In the genomic region with DNA sequence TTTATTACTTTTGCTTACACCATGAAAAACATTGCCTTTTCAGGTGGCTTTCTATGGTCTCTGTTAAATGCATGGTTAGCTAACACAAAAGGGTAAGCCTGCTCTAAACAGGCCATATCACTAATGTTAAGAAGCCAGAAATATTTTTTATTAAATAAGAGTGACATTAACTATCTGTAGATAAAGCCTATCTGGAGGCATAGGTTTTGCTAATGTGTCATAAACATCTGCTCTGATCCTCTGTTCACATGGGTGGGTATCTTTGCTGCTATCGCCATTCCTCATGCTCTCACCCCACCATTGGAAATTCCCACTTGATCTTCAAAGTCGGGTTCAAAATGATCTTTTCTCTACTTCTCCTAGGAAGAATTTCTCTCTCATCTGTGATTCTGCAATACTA, we compare ENCODE assay signal across 24 cellular contexts. TPM values are rescaled to one million over a fixed set of nuclear protein-coding genes. Genes with fewer than 3 reads are reported as not detected.
DNase-seq lines count a peak whose midpoint lies in the region; ATAC-seq, FAIRE-seq and TF ChIP-seq lines count a peak whose summit lies in the region.
"Had no signal": no experiment of that assay in that cellular context is flagged by ENCODE, and none has a peak within 500 bp of the region (broad histone marks: within the 10 kb centered on the region; RNA-seq: fewer than 3 reads in every experiment).

No MANE protein-coding gene starts in this region.

- FAIRE-seq in GM12878 (lab: Jason Lieb, UNC), result no peak
- FAIRE-seq: colon had no signal

- no peak overlapping the region for H2AFZ ChIP-seq in GM12878 (ENCODE audit: control insufficient read depth, low read depth, low read length)

- WGBS in GM12878 (ENCODE audit: insufficient coverage, insufficient replicate concordance, low lambda C conversion rate, missing lambda C conversion rate), result 34% methylated on average over 2 of the region's 2 CpGs
- WGBS in esophagus muscularis mucosa, result 86% methylated on average over 2 of the region's 2 CpGs

- no peaks in the 10 kb centered on the region for H4K20me1 ChIP-seq in GM12878 (ENCODE audit: control insufficient read depth, insufficient read depth)

- H3K4me2 ChIP-seq in GM12878 (ENCODE audit: control insufficient read depth, insufficient read depth), result peak overlapping the region; percentile 31

- no peak for TF ChIP-seq EP300 in GM12878 (IDR thresholded peaks at IDR 0.05; ENCODE audit: borderline replicate concordance in 1 of 2, control insufficient read depth in 1 of 2, low read depth in 2 of 2, low read length in 2 of 2)
- TF ChIP-seq EP300 in esophagus muscularis mucosa (IDR thresholded peaks at IDR 0.05), result no peak

- TF ChIP-seq CTCF in GM12878 (IDR thresholded peaks at IDR 0.05 in 2 of 3, conservative IDR thresholded peaks at IDR 0.05 in 1 of 3; ENCODE audit: control insufficient read depth in 2 of 3, extremely low read depth in 1 of 3, insufficient read depth in 1 of 3, low read depth in 3 of 3, low read length in 3 of 3), result no peak
- TF ChIP-seq CTCF in neutrophil (IDR thresholded peaks at IDR 0.05), result no peak
- TF ChIP-seq CTCF in esophagus muscularis mucosa (IDR thresholded peaks at IDR 0.05), result no peak

- peaks cover 78% of the 10 kb centered on the region for H3K4me1 Mint-ChIP-seq in activated CD4-positive, alpha-beta T cell treated with anti-CD3 and anti-CD28 coated beads for 36 hours
- H3K4me1 Mint-ChIP-seq in IgD-negative memory B cell, result peaks cover 45 to 60% (median 56%) of the 10 kb centered on the region in 3 donors

- peaks cover 12% of the 10 kb centered on the region for H3K36me3 Mint-ChIP-seq in activated CD4-positive, alpha-beta T cell treated with anti-CD3 and anti-CD28 coated beads for 36 hours (ENCODE audit: low read depth)
- peaks cover 2% of the 10 kb centered on the region for H3K36me3 Mint-ChIP-seq in IgD-negative memory B cell

- CTCF ChIA-PET in activated CD4-positive, alpha-beta T cell treated with anti-CD3 and anti-CD28 coated beads for 36 hours (lab: Charles Lee), result interaction anchor here (0.8 to 2.2 kb wide), 8 partner anchors 9 to 211 kb away, joined by 3 to 9 read pairs (median 4); no protein-coding TSS in a partner anchor
- CTCF ChIA-PET in GM12878 (lab: Yijun Ruan, JAX), result interaction anchor here (0.8 to 2.5 kb wide), 13 partner anchors 8 to 68 kb away, joined by 3 to 20 read pairs (median 4); no protein-coding TSS in a partner anchor

- H3K27me3 Mint-ChIP-seq in activated CD4-positive, alpha-beta T cell treated with anti-CD3 and anti-CD28 coated beads for 36 hours, result no peaks in the 10 kb centered on the region
- H3K27me3 Mint-ChIP-seq in IgD-negative memory B cell, result no peaks in the 10 kb centered on the region
- H3K27me3 Mint-ChIP-seq: activated naive CD8-positive, alpha-beta T cell treated with anti-CD3 and anti-CD28 coated beads, Interleukin-2, amount 10 ng/mL, durations not matched to agents 7 days and 5 days; brain had no signal

- in situ Hi-C loops in GM12878 (cut with MboI), result no loop called here

- H3K27ac Mint-ChIP-seq in activated CD4-positive, alpha-beta T cell treated with anti-CD3 and anti-CD28 coated beads for 36 hours, result peak overlapping the region; percentile 78
- H3K27ac Mint-ChIP-seq in IgD-negative memory B cell, result peak overlapping the region in 2 of 3 donors; percentile 27 to 75
- H3K27ac Mint-ChIP-seq: activated naive CD8-positive, alpha-beta T cell treated with anti-CD3 and anti-CD28 coated beads, Interleukin-2, amount 10 ng/mL, durations not matched to agents 7 days and 5 days; endodermal cell had no signal

- TF ChIP-seq POLR2A in GM12878 (IDR thresholded peaks at IDR 0.05; ENCODE audit: low read depth, low read length), result no peak
- TF ChIP-seq POLR2A in esophagus muscularis mucosa (IDR thresholded peaks at IDR 0.05; ENCODE audit: low read depth), result no peak

- H3K27me3 ChIP-seq in GM12878 (replicated peaks in 1 of 2; ENCODE audit: control insufficient read depth in 2 of 2, insufficient read depth in 2 of 2, low read length in 1 of 2) (no peaks in the 10 kb centered on the region), neutrophil (no peaks in the 10 kb centered on the region), esophagus muscularis mucosa (no peaks in the 10 kb centered on the region)
- H3K27me3 ChIP-seq: heart left ventricle had no signal

- RAD21 ChIA-PET in GM12878 (lab: Charles Lee; ENCODE audit: unreplicated experiment), result interaction anchor here (1.0 to 2.5 kb wide), 7 partner anchors 8 to 39 kb away, joined by 3 to 13 read pairs (median 4); no protein-coding TSS in a partner anchor

- BruUV-seq in GM12878 (replicated peaks; lab: Mats Ljungman, UMichigan), result no TSS peak

- H3K9me3 ChIP-seq in GM12878 (replicated peaks; ENCODE audit: control insufficient read depth, insufficient read depth, low read length) (no peaks in the 10 kb centered on the region; the same call in 1 of the 3 replicates), neutrophil (no peaks in the 10 kb centered on the region), esophagus muscularis mucosa (no peaks in the 10 kb centered on the region)
- H3K9me3 ChIP-seq: heart left ventricle had no signal

- POLR2A ChIA-PET in activated CD4-positive, alpha-beta T cell treated with anti-CD3 and anti-CD28 coated beads for 36 hours (lab: Charles Lee), result no interaction called here
- POLR2A ChIA-PET in GM12878 (lab: Charles Lee), result interaction anchor here (0.8 to 1.7 kb wide), 3 partner anchors 14 to 35 kb away, joined by 3 to 4 read pairs (median 4); no protein-coding TSS in a partner anchor

- H3K27ac ChIP-seq in GM12878 (ENCODE audit: control insufficient read depth, insufficient read depth), result peak overlapping the region; percentile 64
- peak overlapping the region; percentile 19 for H3K27ac ChIP-seq in neutrophil
- H3K27ac ChIP-seq in esophagus muscularis mucosa (replicated peaks in 1 of 4), result no peak overlapping the region
- H3K27ac ChIP-seq: 22Rv1 had no signal

- no peak overlapping the region for H3K4me3 Mint-ChIP-seq in activated CD4-positive, alpha-beta T cell treated with anti-CD3 and anti-CD28 coated beads for 36 hours
- no peak overlapping the region for H3K4me3 Mint-ChIP-seq in IgD-negative memory B cell
- H3K4me3 Mint-ChIP-seq: activated naive CD8-positive, alpha-beta T cell treated with anti-CD3 and anti-CD28 coated beads, Interleukin-2, amount 10 ng/mL, durations not matched to agents 7 days and 5 days; endodermal cell had no signal

- SMC1A ChIA-PET in GM12878 (lab: Charles Lee; ENCODE audit: uncharacterized antibody, unreplicated experiment), result interaction anchor here (0.7 to 13.4 kb wide), 17 partner anchors 8 to 60 kb away, joined by 3 to 205 read pairs (median 4); no protein-coding TSS in a partner anchor

- no peak for ATAC-seq in activated CD4-positive, alpha-beta T cell treated with anti-CD3 and anti-CD28 coated beads for 36 hours
- no peak for ATAC-seq in GM12878
- no peak for ATAC-seq in GM18519 (IDR thresholded peaks at IDR 0.05; ENCODE audit: low FRiP score, unreplicated experiment)
- ATAC-seq: heart left ventricle, left lobe of liver had no signal

- H3K4me1 ChIP-seq in GM12878 (ENCODE audit: control insufficient read depth, insufficient read depth, low read length) (peaks cover 46% of the 10 kb centered on the region), neutrophil (ENCODE audit: control insufficient read depth in 1 of 2, insufficient read depth in 1 of 2, low read depth in 1 of 2, low read length in 1 of 2) (peaks cover 15 to 20% of the 10 kb centered on the region in 2 experiments), esophagus muscularis mucosa (peaks cover 70 to 93% (median 88%) of the 10 kb centered on the region in 4 donors)

- peaks cover 94% of the 10 kb centered on the region for H3K79me2 ChIP-seq in GM12878 (ENCODE audit: control insufficient read depth, insufficient read depth, low read length)

- no peak overlapping the region for H3K9ac ChIP-seq in GM12878 (ENCODE audit: control insufficient read depth, insufficient read depth, low read length)

- no peak for DNase-seq in activated CD4-positive, alpha-beta T cell treated with anti-CD3 and anti-CD28 coated beads for 36 hours
- DNase-seq in activated CD4-positive, alpha-beta T cell treated with anti-CD3 and anti-CD28 coated beads, Interleukin-2, amount 50 U/mL, for 48 hours, result no peak
- DNase-seq in GM12878 (ENCODE audit: low read depth, low spot score), result no peak
- DNase-seq in NCI-H2107 (lab: John Stamatoyannopoulos, UW), result no peak
- no peak for DNase-seq in esophagus muscularis mucosa (ENCODE audit: extremely low spot score)
- DNase-seq: activated CD4-positive, alpha-beta T cell treated with anti-CD3 and anti-CD28 coated beads for 4 hours; activated CD8-positive, alpha-beta memory T cell treated with anti-CD3 and anti-CD28 coated beads, Interleukin-2, amount 50 U/mL, for 48 hours; activated naive CD8-positive, alpha-beta T cell treated with anti-CD3 and anti-CD28 coated beads, Interleukin-2, amount 10 ng/mL, durations not matched to agents 7 days and 5 days; endodermal cell; heart left ventricle; IMR-90; NCI-H146; NCI-H2171 treated with DMSO at 0.1 percent for 48 hours; NCI-H526 treated with DMSO at 0.1 percent for 48 hours; retina; RPMI8226; stimulated activated CD4-positive, alpha-beta T cell treated with anti-CD3 and anti-CD28 coated beads, Interleukin-4, amount 100 ng/mL, for 4 hours had no signal

- no peak overlapping the region for H3K4me3 ChIP-seq in GM12878
- no peak overlapping the region for H3K4me3 ChIP-seq in neutrophil (ENCODE audit: low read depth in 1 of 2, low read length in 1 of 2)
- no peak overlapping the region for H3K4me3 ChIP-seq in esophagus muscularis mucosa
- H3K4me3 ChIP-seq: heart left ventricle had no signal

- peaks cover 0 to 5% of the 10 kb centered on the region in 2 experiments; a peak in 3 of 4 replicates for H3K36me3 ChIP-seq in GM12878 (ENCODE audit: control insufficient read depth in 2 of 2, insufficient read depth in 2 of 2, low read length in 1 of 2)
- no peaks in the 10 kb centered on the region for H3K36me3 ChIP-seq in neutrophil
- H3K36me3 ChIP-seq in esophagus muscularis mucosa, result no peaks in the 10 kb centered on the region

- TF ChIP-seq RAD21 in GM12878 (IDR thresholded peaks at IDR 0.05; ENCODE audit: insufficient read depth, low read depth, low read length), result no peak

- intact Hi-C loops in activated CD4-positive, alpha-beta T cell treated with anti-CD3 and anti-CD28 coated beads for 36 hours (cut with DNase I, micrococcal nuclease), result loop anchor here in 1 of 2 experiments (10.0 kb wide), 1 partner anchor 1610 kb away; no protein-coding TSS in a partner anchor
- intact Hi-C loops in GM12878 (cut with micrococcal nuclease; ENCODE audit: unreplicated experiment), result no loop called here
- intact Hi-C loops in esophagus muscularis mucosa (cut with DNase I), result no loop called here

- H3K9me3 Mint-ChIP-seq in activated CD4-positive, alpha-beta T cell treated with anti-CD3 and anti-CD28 coated beads for 36 hours (ENCODE audit: low read depth), result no peaks in the 10 kb centered on the region
- H3K9me3 Mint-ChIP-seq in IgD-negative memory B cell, result no peaks in the 10 kb centered on the region
- H3K9me3 Mint-ChIP-seq: activated naive CD8-positive, alpha-beta T cell treated with anti-CD3 and anti-CD28 coated beads, Interleukin-2, amount 10 ng/mL, durations not matched to agents 7 days and 5 days; endodermal cell had no signal

RNA-seq across cellular contexts. Expression of a gene that starts 32.4 kb away (rescaled TPM):
- total RNA-seq in activated CD4-positive, alpha-beta T cell treated with anti-CD3 and anti-CD28 coated beads for 36 hours, result 10 to 100 TPM; 28.8 to 31.0 TPM
- 78.9 TPM for polyA plus RNA-seq in IgD-negative memory B cell
- total RNA-seq in GM12878 (2013; cell fraction: nucleolus; rRNA removed), result 161 and 173 TPM in 2 replicates
- total RNA-seq in GM12878 (2014; rRNA removed), result 19.0 and 23.7 TPM in 2 replicates
- 19.2 and 19.7 TPM in 2 replicates for total RNA-seq in GM12878 (2014; rRNA removed; fragmentation: Illumina TruSeq; extraction: Trizol)
- 20.4 and 22.1 TPM in 2 replicates for total RNA-seq in GM12878 (2021)
- polyA plus RNA-seq in GM12878 (2011; ENCODE audit: low read depth), result 20.9 TPM
- polyA plus RNA-seq in GM12878 (2011; rRNA removed), result 59.2 and 68.1 TPM in 2 replicates
- polyA plus RNA-seq in GM12878 (2011; cell fraction: cytosol; rRNA removed), result 34.2 and 34.6 TPM in 2 replicates
- 53.3 and 68.6 TPM in 2 replicates for polyA plus RNA-seq in GM12878 (2011; cell fraction: nucleus; rRNA removed)
- polyA plus RNA-seq in GM12878 (2012), result 18.8 and 25.4 TPM in 2 replicates
- polyA plus RNA-seq in GM12878 (2014; fragmentation: Illumina TruSeq; extraction: Trizol), result 27.8 and 36.2 TPM in 2 replicates
- 1 to 10 TPM; 6.8 to 7.6 TPM for polyA plus RNA-seq in GM12878 (2014; fragmentation: Nextera tagmentation; extraction: Ambion mirVana)
- 20.7 and 21.5 TPM in 2 replicates for polyA plus RNA-seq in GM12878 (2014; rRNA removed)
- polyA plus RNA-seq in GM12878 (2016; fragmentation: Nextera tagmentation; extraction: Ambion mirVana), result 10 to 100 TPM; 15.0 to 15.6 TPM
- 90.9 and 130 TPM in 2 replicates for polyA minus RNA-seq in GM12878 (2011; rRNA and poly(A)+ RNA removed)
- 15.6 and 24.0 TPM in 2 replicates for polyA minus RNA-seq in GM12878 (2011; cell fraction: cytosol; rRNA and poly(A)+ RNA removed)
- 66.1 and 97.8 TPM in 2 replicates for polyA minus RNA-seq in GM12878 (2011; cell fraction: nucleus; rRNA and poly(A)+ RNA removed)
- 10 to 100 TPM; 23.5 to 40.4 (median 35.2) TPM for total RNA-seq in esophagus muscularis mucosa

Comparison
In these comparisons a context has a peak if more than half of its experiments do, and no peak if none do; other contexts are left out.
1. H3K27ac ChIP-seq: peak in GM12878 (single experiment) and neutrophil (single experiment); none in esophagus muscularis mucosa (0 of 4).